In the genomic region with DNA sequence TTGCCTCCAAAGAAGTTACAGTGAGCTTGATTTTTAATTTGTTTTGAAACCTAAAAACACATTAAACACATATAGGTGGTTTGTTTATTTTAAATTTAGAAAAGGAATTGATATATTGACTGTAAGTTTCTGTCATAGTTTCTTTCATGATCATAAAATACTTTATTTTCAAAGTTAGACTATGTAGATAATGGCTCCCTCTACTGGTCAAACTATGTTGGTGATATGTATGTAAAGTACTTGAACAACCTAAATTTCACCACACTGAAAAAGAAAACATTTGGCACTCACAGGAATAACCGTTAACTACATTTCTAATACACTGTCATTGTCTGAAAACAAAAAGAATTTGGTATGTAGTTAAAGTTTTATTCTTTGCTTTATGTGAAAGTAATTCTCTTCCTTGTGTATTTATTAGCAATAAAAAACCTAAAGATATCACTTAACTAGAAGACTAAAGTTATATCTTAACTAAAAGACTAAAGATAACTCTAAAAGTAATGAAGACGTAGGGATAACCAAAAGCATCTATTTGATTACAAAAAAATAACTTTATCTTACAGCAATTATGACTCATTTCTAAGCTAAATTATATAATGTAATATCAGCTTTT, we compare ENCODE assay signal across 8 cellular contexts.
DNase-seq lines count a peak whose midpoint lies in the region.

No MANE protein-coding gene starts in this region.

- H3K4me1 Mint-ChIP-seq in activated CD4-positive, alpha-beta T cell treated with anti-CD3 and anti-CD28 coated beads, Interleukin-2, amount 10 ng/mL, durations not matched to agents 7 days and 5 days, result no peaks in the 10 kb centered on the region

- no peaks in the 10 kb centered on the region for H3K27me3 Mint-ChIP-seq in activated CD4-positive, alpha-beta T cell treated with anti-CD3 and anti-CD28 coated beads, Interleukin-2, amount 10 ng/mL, durations not matched to agents 7 days and 5 days

- no peak overlapping the region for H3K4me3 Mint-ChIP-seq in activated CD4-positive, alpha-beta T cell treated with anti-CD3 and anti-CD28 coated beads, Interleukin-2, amount 10 ng/mL, durations not matched to agents 7 days and 5 days

- POLR2A ChIA-PET in activated CD4-positive, alpha-beta T cell treated with anti-CD3 and anti-CD28 coated beads, Interleukin-2, amount 10 ng/mL, durations not matched to agents 7 days and 5 days (lab: Charles Lee), result no interaction called here

- CTCF ChIA-PET in activated CD4-positive, alpha-beta T cell treated with anti-CD3 and anti-CD28 coated beads, Interleukin-2, amount 10 ng/mL, durations not matched to agents 7 days and 5 days (lab: Charles Lee), result no interaction called here

- H3K27ac Mint-ChIP-seq in activated CD4-positive, alpha-beta T cell treated with anti-CD3 and anti-CD28 coated beads, Interleukin-2, amount 10 ng/mL, durations not matched to agents 7 days and 5 days, result no peak overlapping the region

- DNase-seq in DMS53 treated with DMSO at 0.1 percent for 48 hours (lab: John Stamatoyannopoulos, UW; ENCODE audit: unreplicated experiment) (peak; percentile 24), HCEC 1CT (peak; percentile 39), NCI-H146 treated with DMSO at 0.1 percent for 48 hours (lab: John Stamatoyannopoulos, UW; ENCODE audit: unreplicated experiment) (peak; percentile 27), amniotic epithelial cell (ENCODE audit: low read depth) (peak; percentile 34), left kidney (ENCODE audit: low read depth, low spot score) (peak; percentile 65), mesenteric fat pad (ENCODE audit: low spot score) (no peak)
- no peak for DNase-seq in central memory CD4-positive, alpha-beta T cell
- DNase-seq in activated CD4-positive, alpha-beta T cell treated with anti-CD3 and anti-CD28 coated beads, Interleukin-2, amount 10 ng/mL, durations not matched to agents 7 days and 5 days, result no peak

- H3K9me3 Mint-ChIP-seq in activated CD4-positive, alpha-beta T cell treated with anti-CD3 and anti-CD28 coated beads, Interleukin-2, amount 10 ng/mL, durations not matched to agents 7 days and 5 days, result peaks cover 2% of the 10 kb centered on the region

- H3K36me3 Mint-ChIP-seq in activated CD4-positive, alpha-beta T cell treated with anti-CD3 and anti-CD28 coated beads, Interleukin-2, amount 10 ng/mL, durations not matched to agents 7 days and 5 days (ENCODE audit: low read depth), result no peaks in the 10 kb centered on the region

Comparison
In these comparisons a context has a peak if more than half of its experiments do, and no peak if none do; other contexts are left out.
1. DNase-seq: peak in DMS53 treated with DMSO at 0.1 percent for 48 hours (single experiment), HCEC 1CT (single experiment), NCI-H146 treated with DMSO at 0.1 percent for 48 hours (single experiment), amniotic epithelial cell (single experiment) and left kidney (single experiment); none in mesenteric fat pad (single experiment), central memory CD4-positive, alpha-beta T cell (single experiment) and activated CD4-positive, alpha-beta T cell treated with anti-CD3 and anti-CD28 coated beads, Interleukin-2, amount 10 ng/mL, durations not matched to agents 7 days and 5 days (single experiment).